In the genomic region with DNA sequence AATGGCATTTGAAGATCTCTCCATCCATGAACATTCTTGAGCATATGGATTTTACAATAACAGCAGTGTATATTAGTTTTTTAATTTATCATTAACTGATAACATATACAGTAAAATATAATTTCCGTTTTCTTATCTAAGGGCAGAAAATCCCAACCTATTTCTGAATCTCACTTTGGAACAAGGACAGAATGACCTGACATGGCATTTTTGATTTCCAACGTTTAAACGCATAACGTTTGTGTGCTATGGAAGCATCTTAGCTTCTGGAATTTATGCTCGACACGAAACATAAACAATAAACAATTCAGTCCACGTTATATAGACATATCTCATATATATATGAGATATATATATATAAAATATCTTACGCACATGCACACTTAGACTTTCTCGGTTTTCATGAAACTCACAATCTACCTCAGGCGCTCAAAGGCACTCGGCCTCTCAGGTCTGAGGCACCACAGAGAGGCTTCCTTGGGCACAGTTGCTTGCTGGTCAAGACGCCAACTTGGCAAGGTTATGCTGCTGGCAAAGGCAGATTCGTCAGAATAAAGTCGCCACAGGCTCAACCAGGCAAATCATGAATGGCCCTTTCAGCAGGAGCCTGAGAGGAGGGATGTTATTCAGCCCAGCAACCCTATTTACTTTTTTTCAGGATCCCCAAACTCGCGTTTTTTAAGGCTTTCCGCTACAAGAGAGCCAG, we compare ENCODE assay signal across 2 cellular contexts.
TF ChIP-seq lines count a peak whose summit lies in the region.

No MANE protein-coding gene starts in this region.

TF ChIP-seq in SK-N-SH, 30 proteins besides CTCF, POLR2A, EP300 and RAD21 (continued from another document):
- TF ChIP-seq GATA2 (CRISPR knock-in tag; IDR thresholded peaks at IDR 0.05) (no peak), POLR2AphosphoS5 (IDR thresholded peaks at IDR 0.05; ENCODE audit: low read depth, low read length) (no peak), IRF3 (IDR thresholded peaks at IDR 0.05; ENCODE audit: low read depth, low read length) (no peak)

TF ChIP-seq in SK-N-SH treated with all-trans-retinoic acid at 6 μM for 48 hours, 23 proteins besides CTCF, POLR2A, EP300 and RAD21 (continued from another document):
- TF ChIP-seq, protein P1, sequence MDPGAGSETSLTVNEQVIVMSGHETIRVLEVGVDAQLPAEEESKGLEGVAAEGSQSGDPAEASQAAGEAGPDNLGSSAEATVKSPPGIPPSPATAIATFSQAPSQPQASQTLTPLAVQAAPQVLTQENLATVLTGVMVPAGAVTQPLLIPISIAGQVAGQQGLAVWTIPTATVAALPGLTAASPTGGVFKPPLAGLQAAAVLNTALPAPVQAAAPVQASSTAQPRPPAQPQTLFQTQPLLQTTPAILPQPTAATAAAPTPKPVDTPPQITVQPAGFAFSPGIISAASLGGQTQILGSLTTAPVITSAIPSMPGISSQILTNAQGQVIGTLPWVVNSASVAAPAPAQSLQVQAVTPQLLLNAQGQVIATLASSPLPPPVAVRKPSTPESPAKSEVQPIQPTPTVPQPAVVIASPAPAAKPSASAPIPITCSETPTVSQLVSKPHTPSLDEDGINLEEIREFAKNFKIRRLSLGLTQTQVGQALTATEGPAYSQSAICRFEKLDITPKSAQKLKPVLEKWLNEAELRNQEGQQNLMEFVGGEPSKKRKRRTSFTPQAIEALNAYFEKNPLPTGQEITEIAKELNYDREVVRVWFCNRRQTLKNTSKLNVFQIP (CRISPR knock-in tag; IDR thresholded peaks at IDR 0.05; ENCODE audit: borderline replicate concordance, low read depth), result no peak
- TF ChIP-seq, protein P2, sequence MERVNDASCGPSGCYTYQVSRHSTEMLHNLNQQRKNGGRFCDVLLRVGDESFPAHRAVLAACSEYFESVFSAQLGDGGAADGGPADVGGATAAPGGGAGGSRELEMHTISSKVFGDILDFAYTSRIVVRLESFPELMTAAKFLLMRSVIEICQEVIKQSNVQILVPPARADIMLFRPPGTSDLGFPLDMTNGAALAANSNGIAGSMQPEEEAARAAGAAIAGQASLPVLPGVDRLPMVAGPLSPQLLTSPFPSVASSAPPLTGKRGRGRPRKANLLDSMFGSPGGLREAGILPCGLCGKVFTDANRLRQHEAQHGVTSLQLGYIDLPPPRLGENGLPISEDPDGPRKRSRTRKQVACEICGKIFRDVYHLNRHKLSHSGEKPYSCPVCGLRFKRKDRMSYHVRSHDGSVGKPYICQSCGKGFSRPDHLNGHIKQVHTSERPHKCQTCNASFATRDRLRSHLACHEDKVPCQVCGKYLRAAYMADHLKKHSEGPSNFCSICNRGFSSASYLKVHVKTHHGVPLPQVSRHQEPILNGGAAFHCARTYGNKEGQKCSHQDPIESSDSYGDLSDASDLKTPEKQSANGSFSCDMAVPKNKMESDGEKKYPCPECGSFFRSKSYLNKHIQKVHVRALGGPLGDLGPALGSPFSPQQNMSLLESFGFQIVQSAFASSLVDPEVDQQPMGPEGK (CRISPR knock-in tag; IDR thresholded peaks at IDR 0.05; ENCODE audit: borderline replicate concordance), result no peak
- TF ChIP-seq ZNF565 (CRISPR knock-in tag; conservative IDR thresholded peaks at IDR 0.05; ENCODE audit: low read depth), result no peak
- no peak for TF ChIP-seq OSR1 (CRISPR knock-in tag; IDR thresholded peaks at IDR 0.05)
- no peak for TF ChIP-seq GLIS3 (CRISPR knock-in tag; IDR thresholded peaks at IDR 0.05)
- TF ChIP-seq TCF4 (CRISPR knock-in tag; IDR thresholded peaks at IDR 0.05; ENCODE audit: borderline replicate concordance), result no peak
- no peak for TF ChIP-seq ZFP30 (CRISPR knock-in tag; IDR thresholded peaks at IDR 0.05)
- no peak for TF ChIP-seq SNAI2 (CRISPR knock-in tag; IDR thresholded peaks at IDR 0.05)
- no peak for TF ChIP-seq ESRRG (CRISPR knock-in tag; IDR thresholded peaks at IDR 0.05)
- no peak for TF ChIP-seq ZFP3 (CRISPR knock-in tag; IDR thresholded peaks at IDR 0.05)
- TF ChIP-seq, protein P3, sequence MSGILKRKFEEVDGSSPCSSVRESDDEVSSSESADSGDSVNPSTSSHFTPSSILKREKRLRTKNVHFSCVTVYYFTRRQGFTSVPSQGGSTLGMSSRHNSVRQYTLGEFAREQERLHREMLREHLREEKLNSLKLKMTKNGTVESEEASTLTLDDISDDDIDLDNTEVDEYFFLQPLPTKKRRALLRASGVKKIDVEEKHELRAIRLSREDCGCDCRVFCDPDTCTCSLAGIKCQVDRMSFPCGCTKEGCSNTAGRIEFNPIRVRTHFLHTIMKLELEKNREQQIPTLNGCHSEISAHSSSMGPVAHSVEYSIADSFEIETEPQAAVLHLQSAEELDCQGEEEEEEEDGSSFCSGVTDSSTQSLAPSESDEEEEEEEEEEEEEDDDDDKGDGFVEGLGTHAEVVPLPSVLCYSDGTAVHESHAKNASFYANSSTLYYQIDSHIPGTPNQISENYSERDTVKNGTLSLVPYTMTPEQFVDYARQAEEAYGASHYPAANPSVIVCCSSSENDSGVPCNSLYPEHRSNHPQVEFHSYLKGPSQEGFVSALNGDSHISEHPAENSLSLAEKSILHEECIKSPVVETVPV (CRISPR knock-in tag; IDR thresholded peaks at IDR 0.05), result no peak
- no peak for TF ChIP-seq ISL1 (CRISPR knock-in tag; IDR thresholded peaks at IDR 0.05)
- no peak for TF ChIP-seq RARB (CRISPR knock-in tag; IDR thresholded peaks at IDR 0.05)
- TF ChIP-seq CSDC2 (CRISPR knock-in tag; IDR thresholded peaks at IDR 0.05), result no peak
- no peak for TF ChIP-seq ZNF70 (CRISPR knock-in tag; IDR thresholded peaks at IDR 0.05)
- TF ChIP-seq TSHZ2 (CRISPR knock-in tag; IDR thresholded peaks at IDR 0.05), result no peak
TF ChIP-seq in SK-N-SH treated with all-trans-retinoic acid at 6 μM for 48 hours: peak in this region for 0.
